ENCODE assay signal across 8 cellular contexts in the genomic region with DNA sequence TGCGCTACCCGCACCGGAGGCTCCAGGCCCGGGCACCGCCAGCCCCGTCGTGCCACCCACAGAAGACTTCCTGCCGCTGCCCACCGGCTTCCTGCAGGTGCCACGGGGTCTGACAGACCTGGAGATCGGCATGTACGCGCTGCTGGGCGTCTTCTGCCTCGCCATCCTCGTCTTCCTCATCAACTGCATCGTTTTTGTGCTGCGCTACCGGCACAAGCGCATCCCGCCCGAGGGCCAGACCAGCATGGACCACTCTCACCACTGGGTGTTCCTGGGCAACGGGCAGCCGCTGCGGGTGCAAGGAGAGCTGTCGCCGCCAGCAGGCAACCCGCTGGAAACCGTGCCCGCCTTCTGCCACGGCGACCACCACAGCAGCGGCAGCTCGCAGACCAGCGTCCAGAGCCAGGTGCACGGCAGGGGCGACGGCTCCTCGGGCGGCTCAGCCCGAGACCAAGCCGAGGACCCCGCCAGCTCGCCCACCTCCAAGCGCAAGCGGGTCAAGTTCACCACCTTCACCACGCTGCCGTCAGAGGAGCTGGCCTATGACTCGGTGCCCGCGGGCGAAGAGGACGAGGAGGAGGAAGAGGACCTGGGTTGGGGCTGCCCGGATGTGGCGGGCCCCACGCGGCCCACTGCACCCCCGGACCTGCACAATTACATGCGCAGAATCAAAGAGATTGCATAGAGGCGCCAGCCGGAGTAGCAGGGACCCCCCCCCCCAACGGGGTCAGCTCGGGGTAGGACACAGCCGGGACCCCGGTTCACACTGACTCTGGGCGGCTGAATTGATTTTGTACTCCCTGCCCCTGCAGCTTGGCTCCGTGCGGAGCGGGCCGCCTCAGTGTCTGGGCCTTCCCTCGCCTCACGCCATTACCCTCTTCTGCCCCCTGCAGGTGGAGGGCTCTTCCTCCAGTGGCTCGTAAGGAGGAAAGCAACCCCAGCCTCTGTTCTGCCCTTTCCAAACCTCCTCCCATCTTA. TPM values are rescaled to one million over a fixed set of nuclear protein-coding genes. Genes with fewer than 3 reads are reported as not detected.
DNase-seq lines count a peak whose midpoint lies in the region; ATAC-seq lines count a peak whose summit lies in the region.

No MANE protein-coding gene starts in this region.

- H3K4me3 Mint-ChIP-seq in naive thymus-derived CD8-positive, alpha-beta T cell = peak overlapping the region; percentile 83 to 92 (median 88)

- DNase-seq in COR-L47 (lab: John Stamatoyannopoulos, UW) (peak; percentile 68), NOMO-1 treated with dmso at 0.1 percent for 144 hours (lab: John Stamatoyannopoulos, UW; ENCODE audit: unreplicated experiment) (peak; percentile 67), activated T-cell treated with anti-CD3 and anti-CD28 coated beads for 24 hours (ENCODE audit: low read depth) (peak; percentile 74)
- DNase-seq in naive thymus-derived CD8-positive, alpha-beta T cell = peak; percentile 64 to 90 (median 80)
- peak; percentile 67 to 68 for DNase-seq in stimulated activated CD8-positive, alpha-beta memory T cell treated with anti-CD3 and anti-CD28 coated beads, Interleukin-7, amount 100 ng/mL, for 4 hours (ENCODE audit: low read depth in 2 of 2)

- H3K4me1 Mint-ChIP-seq in naive thymus-derived CD8-positive, alpha-beta T cell = peaks cover 17 to 37% (median 22%) of the 10 kb centered on the region in 4 donors

- H3K27me3 Mint-ChIP-seq in naive thymus-derived CD8-positive, alpha-beta T cell = peaks cover under 1 to 21% (median 7%) of the 10 kb centered on the region in 5 donors

- peak overlapping the region; percentile 35 to 89 (median 72) for H3K27ac Mint-ChIP-seq in naive thymus-derived CD8-positive, alpha-beta T cell

- POLR2A ChIA-PET in naive thymus-derived CD8-positive, alpha-beta T cell (lab: Charles Lee) = interaction anchor here (0.7 to 1.6 kb wide), 7 partner anchors 9 to 505 kb away, joined by 3 to 7 read pairs (median 5); partner anchors contain the start of genes LIG3, NLE1 and RAD51D

- no peaks in the 10 kb centered on the region for H3K36me3 Mint-ChIP-seq in naive thymus-derived CD8-positive, alpha-beta T cell

- H3K9me3 Mint-ChIP-seq in naive thymus-derived CD8-positive, alpha-beta T cell = no peaks in the 10 kb centered on the region

- ATAC-seq in HG02588 (IDR thresholded peaks at IDR 0.05; ENCODE audit: unreplicated experiment) = peak; percentile 59
- peak; percentile 86 for ATAC-seq in esophagus mucosa
- ATAC-seq in naive thymus-derived CD8-positive, alpha-beta T cell = peak; percentile 92 to 96
- ATAC-seq in GM21717 (IDR thresholded peaks at IDR 0.05; ENCODE audit: unreplicated experiment) = no peak

RNA-seq across cellular contexts. Expression of gene TMEM132E, which starts 58.5 kb away (rescaled TPM):
- total RNA-seq in esophagus mucosa = not detected
- under 1 TPM; 0.49 to 0.60 TPM for total RNA-seq in naive thymus-derived CD8-positive, alpha-beta T cell
- under 1 TPM; 0.19 to 0.60 (median 0.48) TPM for polyA plus RNA-seq in naive thymus-derived CD8-positive, alpha-beta T cell
